In the genomic region with DNA sequence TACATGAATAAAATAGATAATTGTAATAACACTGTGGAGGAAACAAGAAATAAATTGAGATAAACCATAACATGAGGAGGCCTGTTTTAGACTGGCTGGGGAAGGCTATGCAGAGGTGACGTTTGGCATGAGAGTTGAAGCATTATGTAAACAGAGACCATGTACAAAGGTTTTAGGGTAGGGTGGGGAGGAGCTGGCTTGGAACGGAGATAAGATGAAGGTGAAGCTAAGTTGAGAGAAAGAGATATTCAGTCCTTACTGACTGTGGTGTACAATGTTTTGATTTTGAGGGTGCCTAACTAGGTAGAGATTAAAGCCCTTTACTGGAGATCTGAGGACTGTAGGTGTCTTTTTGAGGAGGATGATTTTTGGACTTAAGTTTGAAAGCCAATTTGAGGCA, we compare ENCODE assay signal across 21 cellular contexts. TPM values are rescaled to one million over a fixed set of nuclear protein-coding genes. Genes with fewer than 3 reads are reported as not detected.
A peak's percentile ranks its signal among the peaks of the same experiment; 100 is the strongest.
DNase-seq lines count a peak whose midpoint lies in the region; ATAC-seq, FAIRE-seq and TF ChIP-seq lines count a peak whose summit lies in the region.
"Had no signal": no experiment of that assay in that cellular context is flagged by ENCODE, and none has a peak within 500 bp of the region (broad histone marks: within the 10 kb centered on the region; RNA-seq: fewer than 3 reads in every experiment).

No MANE protein-coding gene starts in this region.

- H3K9ac ChIP-seq in colonic mucosa (ENCODE audit: low read depth in 2 of 2, low read length in 2 of 2), result no peak overlapping the region

- CTCF ChIA-PET in Caco-2 (lab: Charles Lee), result interaction anchor here (0.6 to 1.5 kb wide), 5 partner anchors 11 to 138 kb away, joined by 3 to 4 read pairs (median 3); no protein-coding TSS in a partner anchor

- H3K4me3 ChIP-seq in Caco-2 (ENCODE audit: low read depth, low read length) (no peak overlapping the region), colonic mucosa (no peak overlapping the region), pancreas (no peak overlapping the region)
- H3K4me3 ChIP-seq: SJCRH30 had no signal

- DNase-seq in Caco-2 (peak; percentile 47), colonic mucosa (peak; percentile 32), memory B cell (ENCODE audit: low spot score in 2 of 2) (no peak), pancreas (no peak), RKO (ENCODE audit: low spot score) (no peak)
- DNase-seq in NK-92 treated with Interleukin-12 subunit alpha and Interleukin-12 subunit beta, amount 100 ng/mL, for 24 hours (lab: John Stamatoyannopoulos, UW), result no peak
- DNase-seq: C1 segment of cervical spinal cord, DMS 273 treated with DMSO at 0.1 percent for 48 hours, DND-41, H9, MM.1S, NCI-H1092, NCI-H146, NCI-H2029 treated with DMSO at 0.1 percent for 48 hours, NCI-H2171, NCI-H526, SJCRH30 had no signal

- FAIRE-seq in pancreas (lab: Jason Lieb, UNC), result no peak
- FAIRE-seq: HTR-8/SVneo had no signal

- no peak for ATAC-seq in memory B cell (ENCODE audit: low read depth)
- ATAC-seq in pancreas, result peak in 3 of 4 donors; percentile 36 to 54 (median 44)
- no peak for ATAC-seq in HG03095 (IDR thresholded peaks at IDR 0.05; ENCODE audit: unreplicated experiment)

- no peaks in the 10 kb centered on the region for H3K9me3 ChIP-seq in Caco-2
- no peaks in the 10 kb centered on the region for H3K9me3 ChIP-seq in colonic mucosa
- no peaks in the 10 kb centered on the region for H3K9me3 ChIP-seq in pancreas
- H3K9me3 ChIP-seq: SJCRH30 had no signal

- H3K4me1 Mint-ChIP-seq in Caco-2 (ENCODE audit: low read depth, unreplicated experiment), result peaks cover 31% of the 10 kb centered on the region
- H3K4me1 Mint-ChIP-seq in memory B cell, result peaks cover 44% of the 10 kb centered on the region

- H3K27ac ChIP-seq in colonic mucosa (no peak overlapping the region), pancreas (no peak overlapping the region)
- H3K27ac ChIP-seq: HL-60, SJCRH30 had no signal

- 30 to 32% methylated on average over 2 of the region's 2 CpGs for WGBS in pancreas, 2 donors

- BruUV-seq in Caco-2 (replicated peaks; lab: Mats Ljungman, UMichigan), result no TSS peak

- peak overlapping the region; percentile 20 for H3K27ac Mint-ChIP-seq in Caco-2 (ENCODE audit: unreplicated experiment)
- H3K27ac Mint-ChIP-seq in memory B cell, result peak overlapping the region; percentile 1

- POLR2A ChIA-PET in Caco-2 (lab: Charles Lee), result interaction anchor here (0.5 to 1.0 kb wide), 2 partner anchors 19 to 89 kb away, joined by 3 read pairs; no protein-coding TSS in a partner anchor

- intact Hi-C loops in Caco-2 (cut with micrococcal nuclease; ENCODE audit: unreplicated experiment) (no loop called here), colonic mucosa (cut with DNase I) (no loop called here), pancreas (cut with DNase I) (no loop called here)

- H3K27me3 ChIP-seq in Caco-2 (replicated peaks; ENCODE audit: control insufficient read depth, insufficient read depth, low read length) (no peaks in the 10 kb centered on the region), colonic mucosa (no peaks in the 10 kb centered on the region), pancreas (no peaks in the 10 kb centered on the region)
- H3K27me3 ChIP-seq: SJCRH30 had no signal

- TF ChIP-seq CTCF in Caco-2 (IDR thresholded peaks at IDR 0.05; ENCODE audit: insufficient read depth in 1 of 2, low read depth in 1 of 2, low read length in 1 of 2, severe bottlenecking in 1 of 2, unreplicated experiment in 1 of 2) (no peak), colonic mucosa (IDR thresholded peaks at IDR 0.05) (no peak), pancreas (IDR thresholded peaks at IDR 0.05) (no peak)

- no peaks in the 10 kb centered on the region for H3K9me3 Mint-ChIP-seq in Caco-2 (ENCODE audit: unreplicated experiment)
- no peaks in the 10 kb centered on the region for H3K9me3 Mint-ChIP-seq in memory B cell
- H3K9me3 Mint-ChIP-seq: H9, IgD-negative memory B cell had no signal

- no peaks in the 10 kb centered on the region for H3K36me3 ChIP-seq in Caco-2 (ENCODE audit: control insufficient read depth, insufficient read depth, low read length)
- no peaks in the 10 kb centered on the region for H3K36me3 ChIP-seq in colonic mucosa
- H3K36me3 ChIP-seq in pancreas, result no peaks in the 10 kb centered on the region

- peaks cover 52% of the 10 kb centered on the region for H3K4me1 ChIP-seq in Caco-2
- no peaks in the 10 kb centered on the region for H3K4me1 ChIP-seq in colonic mucosa
- peaks cover 3 to 24% (median 16%) of the 10 kb centered on the region in 3 donors for H3K4me1 ChIP-seq in pancreas
- H3K4me1 ChIP-seq: SJCRH30 had no signal

- no peaks in the 10 kb centered on the region for H3K27me3 Mint-ChIP-seq in Caco-2 (ENCODE audit: insufficient read depth, unreplicated experiment)
- H3K27me3 Mint-ChIP-seq in memory B cell, result no peaks in the 10 kb centered on the region
- H3K27me3 Mint-ChIP-seq: IgD-negative memory B cell had no signal

- peak overlapping the region; percentile 36 for H3K4me3 Mint-ChIP-seq in Caco-2 (ENCODE audit: unreplicated experiment)
- no peak overlapping the region for H3K4me3 Mint-ChIP-seq in memory B cell
- H3K4me3 Mint-ChIP-seq: H9 had no signal

- H3K36me3 Mint-ChIP-seq in Caco-2 (ENCODE audit: insufficient read depth, unreplicated experiment), result peaks cover 5% of the 10 kb centered on the region
- peaks cover 19% of the 10 kb centered on the region for H3K36me3 Mint-ChIP-seq in memory B cell

RNA-seq across cellular contexts. Expression of gene MAN2A1, which starts 17.8 kb away (rescaled TPM):
- total RNA-seq in Caco-2 (2022), result 57.3 and 57.7 TPM in 2 replicates
- 100 to 1,000 TPM in 1 of 2 donors, 10 to 100 TPM in 1; 81.2 to 104 TPM for total RNA-seq in colonic mucosa
- total RNA-seq in pancreas, result 10 to 100 TPM; 30.8 to 49.4 (median 40.6) TPM
- 10 to 100 TPM in 1 of 2 donors, 1 to 10 TPM in 1; 8.5 to 15.3 TPM for polyA plus RNA-seq in pancreas

Comparison
In these comparisons a context has a peak if more than half of its experiments do, and no peak if none do; other contexts are left out.
1. DNase-seq: peak in Caco-2 (2 of 2) and colonic mucosa (single experiment); none in memory B cell (0 of 2), pancreas (0 of 6), RKO (single experiment) and NK-92 treated with Interleukin-12 subunit alpha and Interleukin-12 subunit beta, amount 100 ng/mL, for 24 hours (single experiment).
2. ATAC-seq: peak in pancreas (3 of 4); none in memory B cell (single experiment) and HG03095 (single experiment).